ENCODE assay signal across 13 cellular contexts in the genomic region with DNA sequence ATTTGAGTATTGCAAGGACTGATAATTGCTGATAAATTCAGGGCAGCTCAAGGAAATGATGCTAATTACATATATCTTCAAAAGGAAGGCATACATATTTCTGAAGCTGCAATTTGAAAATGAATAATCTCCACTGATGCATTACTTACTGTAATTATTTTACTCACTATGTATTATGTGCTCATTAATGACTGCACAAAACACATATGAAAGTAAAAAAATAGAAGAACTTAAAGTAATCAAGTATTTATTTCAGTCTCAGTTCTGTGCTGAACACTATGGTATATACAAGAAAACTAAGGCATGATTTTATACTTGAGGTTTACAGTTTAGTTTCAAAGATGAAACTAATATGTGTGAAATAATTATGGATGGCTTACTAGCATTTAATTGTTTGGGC. TPM values are rescaled to one million over a fixed set of nuclear protein-coding genes. Genes with fewer than 3 reads are reported as not detected.
A peak's percentile ranks its signal among the peaks of the same experiment; 100 is the strongest.
DNase-seq lines count a peak whose midpoint lies in the region; ATAC-seq and TF ChIP-seq lines count a peak whose summit lies in the region.
"Had no signal": no experiment of that assay in that cellular context is flagged by ENCODE, and none has a peak within 500 bp of the region (broad histone marks: within the 10 kb centered on the region; RNA-seq: fewer than 3 reads in every experiment).

No MANE protein-coding gene starts in this region.

- H3K4me1 Mint-ChIP-seq in CD4-positive, alpha-beta T cell (ENCODE audit: low read depth) = peaks cover 100% of the 10 kb centered on the region
- peaks cover 93% of the 10 kb centered on the region for H3K4me1 Mint-ChIP-seq in activated T-helper 1 cell treated with anti-CD3 and anti-CD28 coated beads, Interleukin-12 subunit alpha, Interleukin-12 subunit beta, Interleukin-2, Interleukin-4 antibody, amounts not matched to agents 30 ng/mL and 10 ng/mL and 1 ng/mL, durations not matched to agents 14 hours and 24 hours and 36 hours (ENCODE audit: low read depth)
- H3K4me1 Mint-ChIP-seq in naive B cell = peaks cover 71 to 95% (median 83%) of the 10 kb centered on the region in 3 donors
- peaks cover 97% of the 10 kb centered on the region for H3K4me1 Mint-ChIP-seq in activated CD4-positive, alpha-beta T cell treated with anti-CD3 and anti-CD28 coated beads, Interleukin-2, amount 10 ng/mL, durations not matched to agents 7 days and 5 days

- CTCF ChIA-PET in CD4-positive, alpha-beta T cell (lab: Charles Lee) = interaction anchor here (0.7 kb wide), 1 partner anchor 12 kb away, joined by 3 read pairs; no protein-coding TSS in a partner anchor
- CTCF ChIA-PET in activated CD4-positive, alpha-beta T cell treated with anti-CD3 and anti-CD28 coated beads, Interleukin-2, amount 10 ng/mL, durations not matched to agents 7 days and 5 days (lab: Charles Lee) = interaction anchor here (0.6 to 1.1 kb wide), 2 partner anchors 80 to 567 kb away, joined by 3 read pairs; no protein-coding TSS in a partner anchor

- no peaks in the 10 kb centered on the region for H3K9me3 ChIP-seq in CD4-positive, alpha-beta T cell (ENCODE audit: control insufficient read depth, low read length)
- no peaks in the 10 kb centered on the region for H3K9me3 ChIP-seq in DOHH2 (ENCODE audit: control insufficient read depth, insufficient read depth, low read length)
- H3K9me3 ChIP-seq: tibial artery had no signal

- H3K36me3 Mint-ChIP-seq in CD4-positive, alpha-beta T cell (ENCODE audit: low read depth) = peaks cover 61% of the 10 kb centered on the region
- peaks cover 38% of the 10 kb centered on the region for H3K36me3 Mint-ChIP-seq in activated T-helper 1 cell treated with anti-CD3 and anti-CD28 coated beads, Interleukin-12 subunit alpha, Interleukin-12 subunit beta, Interleukin-2, Interleukin-4 antibody, amounts not matched to agents 30 ng/mL and 10 ng/mL and 1 ng/mL, durations not matched to agents 14 hours and 24 hours and 36 hours (ENCODE audit: low read depth)
- peaks cover 0 to 7% of the 10 kb centered on the region in 2 donors for H3K36me3 Mint-ChIP-seq in naive B cell
- peaks cover 74% of the 10 kb centered on the region for H3K36me3 Mint-ChIP-seq in activated CD4-positive, alpha-beta T cell treated with anti-CD3 and anti-CD28 coated beads, Interleukin-2, amount 10 ng/mL, durations not matched to agents 7 days and 5 days (ENCODE audit: low read depth)

- H3K4me3 Mint-ChIP-seq in CD4-positive, alpha-beta T cell = peak overlapping the region; percentile 49
- H3K4me3 Mint-ChIP-seq in activated T-helper 1 cell treated with anti-CD3 and anti-CD28 coated beads, Interleukin-12 subunit alpha, Interleukin-12 subunit beta, Interleukin-2, Interleukin-4 antibody, amounts not matched to agents 30 ng/mL and 10 ng/mL and 1 ng/mL, durations not matched to agents 14 hours and 24 hours and 36 hours = peak overlapping the region; percentile 10
- H3K4me3 Mint-ChIP-seq in naive B cell = peak overlapping the region in 6 of 8 donors; percentile 0 to 38 (median 18)
- no peak overlapping the region for H3K4me3 Mint-ChIP-seq in activated CD4-positive, alpha-beta T cell treated with anti-CD3 and anti-CD28 coated beads, Interleukin-2, amount 10 ng/mL, durations not matched to agents 7 days and 5 days

- H3K4me1 ChIP-seq in DOHH2 (ENCODE audit: control insufficient read depth, low read length) = peaks cover 93% of the 10 kb centered on the region

- peak overlapping the region; percentile 81 for H3K4me2 ChIP-seq in DOHH2 (ENCODE audit: low read length)

- ATAC-seq in CD4-positive, alpha-beta T cell (ENCODE audit: poor library complexity) = no peak
- ATAC-seq in naive B cell (ENCODE audit: low read depth in 2 of 2) = no peak

- intact Hi-C loops in CD4-positive, alpha-beta T cell (cut with DNase I, micrococcal nuclease) = loop anchor here in 1 of 2 experiments (10.0 kb wide), 2 partner anchors 46 to 1714 kb away; no protein-coding TSS in a partner anchor
- intact Hi-C loops in activated T-helper 1 cell treated with anti-CD3 and anti-CD28 coated beads, Interleukin-12 subunit alpha, Interleukin-12 subunit beta, Interleukin-2, Interleukin-4 antibody, amounts not matched to agents 30 ng/mL and 10 ng/mL and 1 ng/mL, durations not matched to agents 14 hours and 24 hours and 36 hours (cut with micrococcal nuclease) = loop anchor here (1.0 kb wide), 1 partner anchor 11 kb away; no protein-coding TSS in a partner anchor
- intact Hi-C loops in cardiac septum (cut with DNase I) = no loop called here

- POLR2A ChIA-PET in CD4-positive, alpha-beta T cell (lab: Charles Lee) = interaction anchor here (0.8 to 1.4 kb wide), 5 partner anchors 10 to 143 kb away, joined by 3 to 5 read pairs (median 4); a partner anchor contains a TSS
- POLR2A ChIA-PET in activated CD4-positive, alpha-beta T cell treated with anti-CD3 and anti-CD28 coated beads, Interleukin-2, amount 10 ng/mL, durations not matched to agents 7 days and 5 days (lab: Charles Lee) = no interaction called here

- peaks cover 41% of the 10 kb centered on the region for H4K20me1 ChIP-seq in DOHH2 (ENCODE audit: control insufficient read depth, insufficient read depth, low read depth, low read length)

- H3K9me3 Mint-ChIP-seq in CD4-positive, alpha-beta T cell = no peaks in the 10 kb centered on the region
- H3K9me3 Mint-ChIP-seq in activated T-helper 1 cell treated with anti-CD3 and anti-CD28 coated beads, Interleukin-12 subunit alpha, Interleukin-12 subunit beta, Interleukin-2, Interleukin-4 antibody, amounts not matched to agents 30 ng/mL and 10 ng/mL and 1 ng/mL, durations not matched to agents 14 hours and 24 hours and 36 hours = no peaks in the 10 kb centered on the region
- H3K9me3 Mint-ChIP-seq in naive B cell = no peaks in the 10 kb centered on the region
- no peaks in the 10 kb centered on the region for H3K9me3 Mint-ChIP-seq in activated CD4-positive, alpha-beta T cell treated with anti-CD3 and anti-CD28 coated beads, Interleukin-2, amount 10 ng/mL, durations not matched to agents 7 days and 5 days

- no peak overlapping the region for H3K27ac ChIP-seq in CD4-positive, alpha-beta T cell (ENCODE audit: low read depth, low read length)
- H3K27ac ChIP-seq in DOHH2 (ENCODE audit: low read depth, low read length) = no peak overlapping the region
- H3K27ac ChIP-seq: SK-N-MC, tibial artery had no signal

- H3K27ac Mint-ChIP-seq in CD4-positive, alpha-beta T cell = peak overlapping the region; percentile 91
- no peak overlapping the region for H3K27ac Mint-ChIP-seq in activated T-helper 1 cell treated with anti-CD3 and anti-CD28 coated beads, Interleukin-12 subunit alpha, Interleukin-12 subunit beta, Interleukin-2, Interleukin-4 antibody, amounts not matched to agents 30 ng/mL and 10 ng/mL and 1 ng/mL, durations not matched to agents 14 hours and 24 hours and 36 hours
- H3K27ac Mint-ChIP-seq in naive B cell = peak overlapping the region in 4 of 6 donors; percentile 30 to 76 (median 43)
- H3K27ac Mint-ChIP-seq in activated CD4-positive, alpha-beta T cell treated with anti-CD3 and anti-CD28 coated beads, Interleukin-2, amount 10 ng/mL, durations not matched to agents 7 days and 5 days = no peak overlapping the region

- H3K4me3 ChIP-seq in DOHH2 (ENCODE audit: low read length) (0 out of 2 replicates have a peak overlapping the region, but pooled peaks have one; percentile 10), H7 (ENCODE audit: insufficient read depth, low read depth, low read length) (no peak overlapping the region)
- H3K4me3 ChIP-seq: SK-N-MC, tibial artery had no signal

- H3F3A ChIP-seq in DOHH2 (ENCODE audit: control insufficient read depth, insufficient read depth) = no peaks in the 10 kb centered on the region

- peaks cover 86% of the 10 kb centered on the region for H3K36me3 ChIP-seq in DOHH2 (ENCODE audit: control insufficient read depth, low read length)
- no peaks in the 10 kb centered on the region for H3K36me3 ChIP-seq in H7 (replicated peaks; ENCODE audit: control insufficient read depth, insufficient read depth, low read length)
- H3K36me3 ChIP-seq: tibial artery had no signal

- H3K27me3 ChIP-seq in CD4-positive, alpha-beta T cell (ENCODE audit: control insufficient read depth, insufficient read depth, low read length) = no peaks in the 10 kb centered on the region
- H3K27me3 ChIP-seq in DOHH2 (ENCODE audit: control insufficient read depth, low read length) = no peaks in the 10 kb centered on the region
- H3K27me3 ChIP-seq in H7 (ENCODE audit: control insufficient read depth, insufficient read depth, low read length) = no peaks in the 10 kb centered on the region
- H3K27me3 ChIP-seq: tibial artery had no signal

- H3K79me2 ChIP-seq in DOHH2 (ENCODE audit: control insufficient read depth, low read length) = peaks cover 100% of the 10 kb centered on the region

- DNase-seq in CD4-positive, alpha-beta T cell = no peak
- no peak for DNase-seq in activated T-helper 1 cell treated with anti-CD3 and anti-CD28 coated beads, Interleukin-12 subunit alpha, Interleukin-12 subunit beta, Interleukin-2, Interleukin-4 antibody, amounts not matched to agents 30 ng/mL and 10 ng/mL and 1 ng/mL, durations not matched to agents 14 hours and 24 hours and 36 hours (ENCODE audit: low spot score)
- DNase-seq in naive B cell (no peak), cardiac septum (ENCODE audit: low spot score) (no peak), H7 (no peak)
- no peak for DNase-seq in activated CD4-positive, alpha-beta T cell treated with anti-CD3 and anti-CD28 coated beads, Interleukin-2, amount 10 ng/mL, durations not matched to agents 7 days and 5 days
- DNase-seq: foreskin melanocyte; NCI-H2107; NCI-H69; stimulated activated CD4-positive, alpha-beta T cell treated with anti-CD3 and anti-CD28 coated beads, Interleukin-4, amount 100 ng/mL, for 4 hours; tibial artery had no signal

- TF ChIP-seq CTCF in CD4-positive, alpha-beta T cell (IDR thresholded peaks at IDR 0.05) = no peak
- TF ChIP-seq CTCF in DOHH2 (IDR thresholded peaks at IDR 0.05; ENCODE audit: low read depth, low read length, poor library complexity, severe bottlenecking) = no peak

- H3K9me2 ChIP-seq in DOHH2 (replicated peaks; ENCODE audit: control insufficient read depth, low read length) = no peaks in the 10 kb centered on the region

- H3K27me3 Mint-ChIP-seq in CD4-positive, alpha-beta T cell = no peaks in the 10 kb centered on the region
- H3K27me3 Mint-ChIP-seq in activated T-helper 1 cell treated with anti-CD3 and anti-CD28 coated beads, Interleukin-12 subunit alpha, Interleukin-12 subunit beta, Interleukin-2, Interleukin-4 antibody, amounts not matched to agents 30 ng/mL and 10 ng/mL and 1 ng/mL, durations not matched to agents 14 hours and 24 hours and 36 hours (ENCODE audit: insufficient read depth) = no peaks in the 10 kb centered on the region
- H3K27me3 Mint-ChIP-seq in naive B cell = no peaks in the 10 kb centered on the region
- H3K27me3 Mint-ChIP-seq in activated CD4-positive, alpha-beta T cell treated with anti-CD3 and anti-CD28 coated beads, Interleukin-2, amount 10 ng/mL, durations not matched to agents 7 days and 5 days = no peaks in the 10 kb centered on the region

RNA-seq across cellular contexts. Expression of a gene that starts 9.3 kb away (rescaled TPM):
- total RNA-seq in CD4-positive, alpha-beta T cell = 100 to 1,000 TPM; 118 to 123 TPM
- 440 and 451 TPM in 2 replicates for total RNA-seq in activated T-helper 1 cell treated with anti-CD3 and anti-CD28 coated beads, Interleukin-12 subunit alpha, Interleukin-12 subunit beta, Interleukin-2, Interleukin-4 antibody, amounts not matched to agents 30 ng/mL and 10 ng/mL and 1 ng/mL, durations not matched to agents 14 hours and 24 hours and 36 hours
- 100 to 1,000 TPM; 434 to 548 (median 492) TPM for polyA plus RNA-seq in naive B cell (ENCODE audit: low read depth in 6 of 6)
- 152 TPM for total RNA-seq in cardiac septum
- 113 and 133 TPM in 2 replicates for total RNA-seq in H7 (2014; rRNA removed; shearing (Covaris generic))
- total RNA-seq in activated CD4-positive, alpha-beta T cell treated with anti-CD3 and anti-CD28 coated beads, Interleukin-2, amount 10 ng/mL, durations not matched to agents 7 days and 5 days = 100 to 1,000 TPM; 600 to 633 TPM

Comparison
In these comparisons a context has a peak if more than half of its experiments do, and no peak if none do; other contexts are left out.
1. H3K27ac Mint-ChIP-seq: peak in CD4-positive, alpha-beta T cell (single experiment) and naive B cell (4 of 6); none in activated T-helper 1 cell treated with anti-CD3 and anti-CD28 coated beads, Interleukin-12 subunit alpha, Interleukin-12 subunit beta, Interleukin-2, Interleukin-4 antibody, amounts not matched to agents 30 ng/mL and 10 ng/mL and 1 ng/mL, durations not matched to agents 14 hours and 24 hours and 36 hours (single experiment) and activated CD4-positive, alpha-beta T cell treated with anti-CD3 and anti-CD28 coated beads, Interleukin-2, amount 10 ng/mL, durations not matched to agents 7 days and 5 days (single experiment).